In genomic region chr5:150124111-150124557, GRCh38 we compare ENCODE assay signal across 16 cellular contexts. TPM values are rescaled to one million over a fixed set of nuclear protein-coding genes. Genes with fewer than 3 reads are reported as not detected.
DNase-seq lines count a peak whose midpoint lies in the region; ATAC-seq and TF ChIP-seq lines count a peak whose summit lies in the region.
"Had no signal": no experiment of that assay in that cellular context is flagged by ENCODE, and none has a peak within 500 bp of the region (broad histone marks: within the 10 kb centered on the region; RNA-seq: fewer than 3 reads in every experiment).

No MANE protein-coding gene starts in this region.

- H3K27me3 ChIP-seq in ascending aorta (no peaks in the 10 kb centered on the region), neuronal stem cell (ENCODE audit: control insufficient read depth in 3 of 3, insufficient read depth in 3 of 3, low read depth in 1 of 3, low read length in 3 of 3) (no peaks in the 10 kb centered on the region), vagina (no peaks in the 10 kb centered on the region)
- H3K27me3 ChIP-seq: SJCRH30 had no signal

- H3K79me2 ChIP-seq in OCI-LY7 (ENCODE audit: insufficient read depth, low read depth, low read length), result no peaks in the 10 kb centered on the region

- H3K4ac ChIP-seq in neuronal stem cell (ENCODE audit: low read length), result no peak overlapping the region

- H3K36me3 ChIP-seq in ascending aorta (peaks cover 97 to 100% of the 10 kb centered on the region in 2 donors), neuronal stem cell (replicated peaks in 1 of 2; ENCODE audit: control insufficient read depth in 2 of 2, insufficient read depth in 2 of 2, low read length in 2 of 2) (peaks cover 0 to 3% of the 10 kb centered on the region in 2 donors), vagina (peaks cover 0 to 88% of the 10 kb centered on the region in 2 donors), mucosa of descending colon (ENCODE audit: low read depth) (no peaks in the 10 kb centered on the region), OCI-LY7 (ENCODE audit: insufficient read depth, low read length) (no peaks in the 10 kb centered on the region)
- H3K36me3 ChIP-seq: SJCRH30 had no signal

- H3K4me2 ChIP-seq in neuronal stem cell (ENCODE audit: insufficient read depth, low read length, poor library complexity, severe bottlenecking), result no peak overlapping the region
- H3K4me2 ChIP-seq in OCI-LY7 (ENCODE audit: low read length), result no peak overlapping the region

- no peak for ATAC-seq in left ventricle myocardium superior
- ATAC-seq in Right ventricle myocardium inferior, result no peak
- ATAC-seq in mucosa of descending colon, result no peak

- peak overlapping the region; percentile 40 to 48 for H3K27ac ChIP-seq in ascending aorta
- no peak overlapping the region for H3K27ac ChIP-seq in neuronal stem cell (replicated peaks; ENCODE audit: low read length)
- peak overlapping the region; percentile 17 for H3K27ac ChIP-seq in vagina
- no peak overlapping the region for H3K27ac ChIP-seq in OCI-LY7 (ENCODE audit: low read depth, low read length, poor library complexity, severe bottlenecking)
- H3K27ac ChIP-seq: SJCRH30 had no signal

- no peak overlapping the region for H2BK12ac ChIP-seq in neuronal stem cell (ENCODE audit: low read length)

- no peak overlapping the region for H2BK15ac ChIP-seq in neuronal stem cell (ENCODE audit: low read length)

- no peak overlapping the region for H3K4me3 ChIP-seq in ascending aorta
- no peak overlapping the region for H3K4me3 ChIP-seq in neuronal stem cell (ENCODE audit: low read length in 2 of 2)
- no peak overlapping the region for H3K4me3 ChIP-seq in vagina
- H3K4me3 ChIP-seq in mucosa of descending colon, result no peak overlapping the region
- H3K4me3 ChIP-seq in OCI-LY7 (ENCODE audit: low read depth, low read length, poor library complexity, severe bottlenecking), result no peak overlapping the region
- H3K4me3 ChIP-seq: SJCRH30 had no signal

- no peak overlapping the region for H4K91ac ChIP-seq in neuronal stem cell (ENCODE audit: low read depth, low read length, poor library complexity)

- POLR2A ChIA-PET in OCI-LY7 (lab: Charles Lee), result interaction anchor here (0.9 to 1.0 kb wide), 2 partner anchors 13 to 326 kb away, joined by 3 to 4 read pairs; no protein-coding TSS in a partner anchor

- H2BK120ac ChIP-seq in neuronal stem cell (ENCODE audit: low read depth, low read length), result no peak overlapping the region

- H3K14ac ChIP-seq in neuronal stem cell (ENCODE audit: low read length), result no peak overlapping the region

- H2BK5ac ChIP-seq in neuronal stem cell (ENCODE audit: low read length), result no peak overlapping the region

- no peak overlapping the region for H4K8ac ChIP-seq in neuronal stem cell (ENCODE audit: low read depth, low read length)

- H2AFZ ChIP-seq in neuronal stem cell (ENCODE audit: low read length) (no peak overlapping the region), OCI-LY7 (ENCODE audit: low read length) (no peak overlapping the region)

- H3K9ac ChIP-seq in neuronal stem cell (ENCODE audit: low read depth, low read length, poor library complexity), result no peak overlapping the region

- intact Hi-C loops in left ventricle myocardium superior (cut with micrococcal nuclease) (no loop called here), Right ventricle myocardium inferior (cut with DNase I) (no loop called here), ascending aorta (cut with DNase I) (no loop called here), vagina (cut with DNase I) (no loop called here), mucosa of descending colon (cut with DNase I, micrococcal nuclease) (no loop called here), OCI-LY7 (cut with micrococcal nuclease; ENCODE audit: unreplicated experiment) (no loop called here)

- peak overlapping the region; percentile 18 for H3K23ac ChIP-seq in neuronal stem cell (ENCODE audit: low read depth, low read length, poor library complexity)

- H3K4me1 ChIP-seq in ascending aorta (no peaks in the 10 kb centered on the region), neuronal stem cell (ENCODE audit: control insufficient read depth in 2 of 2, insufficient read depth in 1 of 2, low read depth in 1 of 2, low read length in 2 of 2) (peaks cover 0 to 5% of the 10 kb centered on the region in 2 donors), vagina (no peaks in the 10 kb centered on the region), mucosa of descending colon (ENCODE audit: low read depth) (peaks cover 12% of the 10 kb centered on the region), OCI-LY7 (ENCODE audit: insufficient read depth, low read length, poor library complexity, severe bottlenecking) (no peaks in the 10 kb centered on the region)
- H3K4me1 ChIP-seq: SJCRH30 had no signal

- no peaks in the 10 kb centered on the region; the same call in 1 of the 2 replicates for H4K20me1 ChIP-seq in OCI-LY7 (ENCODE audit: insufficient read depth, low read length)

- TF ChIP-seq POLR2A in vagina (IDR thresholded peaks at IDR 0.05), result no peak

- no CpG with 5 or more reads among the region's 11 CpGs for WGBS in neuronal stem cell (ENCODE audit: extremely low coverage in 2 of 2, insufficient read length in 2 of 2, insufficient replicate concordance in 1 of 2), 2 donors

- TF ChIP-seq CTCF in ascending aorta (IDR thresholded peaks at IDR 0.05) (no peak), vagina (IDR thresholded peaks at IDR 0.05) (no peak), mucosa of descending colon (IDR thresholded peaks at IDR 0.05) (no peak), OCI-LY7 (conservative IDR thresholded peaks at IDR 0.05; ENCODE audit: low read length) (no peak)

- no peaks in the 10 kb centered on the region for H3K79me1 ChIP-seq in neuronal stem cell (ENCODE audit: low read depth, low read length)

- H3K18ac ChIP-seq in neuronal stem cell (ENCODE audit: low read length), result peak overlapping the region; percentile 16

- no peaks in the 10 kb centered on the region for H3K9me2 ChIP-seq in OCI-LY7 (ENCODE audit: insufficient read depth, low read length)

- CTCF ChIA-PET in OCI-LY7 (lab: Charles Lee; ENCODE audit: unreplicated experiment), result no interaction called here

- DNase-seq in left ventricle myocardium superior (peak; percentile 28), Right ventricle myocardium inferior (ENCODE audit: missing footprints) (no peak), ascending aorta (ENCODE audit: low spot score in 2 of 2) (no peak), neuronal stem cell (ENCODE audit: low spot score) (no peak), vagina (ENCODE audit: extremely low spot score in 2 of 2) (no peak), kidney tubule cell (ENCODE audit: low spot score) (no peak), mucosa of descending colon (no peak), OCI-LY7 (ENCODE audit: low spot score) (no peak)
- DNase-seq: DMS79, KBM-7, NCI-H1105 treated with DMSO at 0.1 percent for 48 hours, NCI-H1694, NCI-H2081 treated with DMSO at 0.1 percent for 48 hours, SJCRH30 had no signal

- H3K9me3 ChIP-seq in ascending aorta (no peaks in the 10 kb centered on the region), neuronal stem cell (replicated peaks in 1 of 2; ENCODE audit: control insufficient read depth in 2 of 2, insufficient read depth in 1 of 2, low read depth in 1 of 2, low read length in 2 of 2) (no peaks in the 10 kb centered on the region), vagina (no peaks in the 10 kb centered on the region), mucosa of descending colon (no peaks in the 10 kb centered on the region), OCI-LY7 (ENCODE audit: low read length) (no peaks in the 10 kb centered on the region)
- H3K9me3 ChIP-seq: SJCRH30 had no signal

- no peak overlapping the region for H2AK5ac ChIP-seq in neuronal stem cell (ENCODE audit: low read depth, low read length)

- no TSS peak for BruUV-seq in OCI-LY7 (replicated peaks; lab: Mats Ljungman, UMichigan)

RNA-seq across cellular contexts. Expression of gene PDGFRB, which starts 31.5 kb away (rescaled TPM):
- total RNA-seq in left ventricle myocardium superior, result 47.8 TPM
- 57.2 TPM for total RNA-seq in Right ventricle myocardium inferior
- total RNA-seq in ascending aorta, result 341 TPM
- polyA plus RNA-seq in neuronal stem cell (2013, experiment 1 of 2), result 11.0 TPM
- polyA plus RNA-seq in neuronal stem cell (2013, experiment 2 of 2), result 11.2 TPM
- 173 TPM for total RNA-seq in vagina
- 10 to 100 TPM; 13.9 to 61.5 (median 27.1) TPM for total RNA-seq in mucosa of descending colon
- 0.80 and 3.0 TPM in 2 replicates for total RNA-seq in OCI-LY7 (2014; rRNA removed; shearing (Covaris generic))
- total RNA-seq in OCI-LY7 (2022), result 0.23 TPM in 1 of 2 replicates, not detected in the other

RNA-seq across cellular contexts. Expression of gene CSF1R, which starts 37.8 kb away (rescaled TPM):
- total RNA-seq in left ventricle myocardium superior (20.1 TPM), Right ventricle myocardium inferior (21.9 TPM), ascending aorta (70.9 TPM), vagina (21.4 TPM), mucosa of descending colon (10 to 100 TPM in 2 of 3 donors, 1 to 10 TPM in 1; 9.0 to 39.0 (median 20.4) TPM), OCI-LY7 (2022) (not detected in 2 replicates)
- polyA plus RNA-seq in neuronal stem cell (2013, experiment 1 of 2), result not detected
- not detected for polyA plus RNA-seq in neuronal stem cell (2013, experiment 2 of 2)
- not detected in 2 replicates for total RNA-seq in OCI-LY7 (2014; rRNA removed; shearing (Covaris generic))
- total RNA-seq: H1, NCI-H460 had no signal

RNA-seq across cellular contexts. Expression of gene CDX1, which starts 42.4 kb away (rescaled TPM):
- not detected for total RNA-seq in left ventricle myocardium superior
- not detected for total RNA-seq in Right ventricle myocardium inferior
- total RNA-seq in ascending aorta, result not detected
- 0.10 TPM for polyA plus RNA-seq in neuronal stem cell (2013, experiment 1 of 2)
- polyA plus RNA-seq in neuronal stem cell (2013, experiment 2 of 2), result 0.10 TPM
- not detected for total RNA-seq in vagina
- 100 to 1,000 TPM; 140 to 306 (median 302) TPM for total RNA-seq in mucosa of descending colon
- total RNA-seq in OCI-LY7 (2014; rRNA removed; shearing (Covaris generic)), result not detected in 2 replicates
- not detected in 2 replicates for total RNA-seq in OCI-LY7 (2022)
- total RNA-seq: H1, NCI-H460, SJCRH30 had no signal
- polyA plus RNA-seq: H1 had no signal

Comparison
In these comparisons a context has a peak if more than half of its experiments do, and no peak if none do; other contexts are left out.
1. H3K27ac ChIP-seq: peak in ascending aorta (2 of 2) and vagina (single experiment); none in neuronal stem cell (single experiment) and OCI-LY7 (single experiment).
2. RNA of gene CSF1R, which starts 37.8 kb away (total RNA-seq): 70.9 TPM in ascending aorta (single experiment), 21.9 TPM in Right ventricle myocardium inferior (single experiment), 21.4 TPM in vagina (single experiment), 9.0 to 39.0 TPM in mucosa of descending colon and 20.1 TPM in left ventricle myocardium superior (single experiment); not detected in OCI-LY7; every median in the first group is over 4 times any median in the second.
3. RNA of gene CDX1, which starts 42.4 kb away (total RNA-seq): 140 to 306 TPM in mucosa of descending colon; not detected in vagina (single experiment), not detected in ascending aorta (single experiment), not detected in Right ventricle myocardium inferior (single experiment), not detected in left ventricle myocardium superior (single experiment) and not detected in OCI-LY7; every median in the first group is over 10 times any median in the second.